16 cellular contexts compared by ENCODE assay signal in genomic region chr2:28403388-28403956, GRCh38.
DNase-seq lines count a peak whose midpoint lies in the region.
"Had no signal": no experiment of that assay in that cellular context is flagged by ENCODE, and none has a peak within 500 bp of the region (broad histone marks: within the 10 kb centered on the region; RNA-seq: fewer than 3 reads in every experiment).

No MANE protein-coding gene starts in this region.

- DNase-seq in NCI-H146 (lab: John Stamatoyannopoulos, UW) (peak; percentile 7), NCI-H146 treated with DMSO at 0.1 percent for 48 hours (lab: John Stamatoyannopoulos, UW; ENCODE audit: unreplicated experiment) (no peak), COLO668 (lab: John Stamatoyannopoulos, UW; ENCODE audit: unreplicated experiment) (peak; percentile 43), NCI-H69 (lab: John Stamatoyannopoulos, UW) (peak; percentile 73), glomerular visceral epithelial cell (ENCODE audit: extremely low spot score) (peak; percentile 62), NOMO-1 treated with DMSO at 0.1 percent for 48 hours (lab: John Stamatoyannopoulos, UW; ENCODE audit: unreplicated experiment) (no peak), kidney tubule cell (ENCODE audit: low spot score) (no peak)
- no peak for DNase-seq in activated effector memory CD4-positive, alpha-beta T cell treated with anti-CD3 and anti-CD28 coated beads, Interleukin-2, amount 50 U/mL, for 16 hours
- DNase-seq: activated CD4-positive, alpha-beta T cell treated with anti-CD3 and anti-CD28 coated beads for 48 hours; activated naive CD4-positive, alpha-beta T cell treated with Interleukin-2 at 50 U/mL for 16 hours; DMS53; esophagus squamous epithelium; MG63; NCI-H774; stimulated activated CD4-positive, alpha-beta T cell treated with anti-CD3 and anti-CD28 coated beads, Interleukin-15, amount 100 ng/mL, for 24 hours; trophoblast cell had no signal

Comparison
In these comparisons a context has a peak if more than half of its experiments do, and no peak if none do; other contexts are left out.
1. DNase-seq: peak in NCI-H146 (single experiment), COLO668 (single experiment), NCI-H69 (single experiment) and glomerular visceral epithelial cell (single experiment); none in NCI-H146 treated with DMSO at 0.1 percent for 48 hours (single experiment), NOMO-1 treated with DMSO at 0.1 percent for 48 hours (single experiment), activated effector memory CD4-positive, alpha-beta T cell treated with anti-CD3 and anti-CD28 coated beads, Interleukin-2, amount 50 U/mL, for 16 hours (single experiment) and kidney tubule cell (single experiment).